Comparison of ENCODE assay signal across 19 cellular contexts in the genomic region with DNA sequence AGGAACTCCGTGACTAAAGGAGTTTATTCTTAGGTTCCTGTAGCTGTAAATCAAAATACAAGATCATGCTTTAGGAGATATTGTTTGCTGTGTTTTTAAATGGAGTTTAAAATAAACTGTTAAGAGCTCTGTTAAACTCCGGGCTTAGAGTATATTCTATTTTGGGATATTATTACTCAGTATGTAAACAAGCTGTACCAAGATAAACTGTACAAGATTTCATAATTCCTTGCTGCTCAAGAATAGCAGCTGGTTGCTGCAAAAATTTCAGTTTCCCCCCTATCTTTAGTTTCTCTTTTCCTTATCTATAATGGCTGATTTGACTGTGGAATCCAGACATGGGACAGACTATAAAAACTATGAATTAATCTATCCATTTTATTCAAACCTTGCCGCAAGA.
DNase-seq lines count a peak whose midpoint lies in the region; ATAC-seq, FAIRE-seq and TF ChIP-seq lines count a peak whose summit lies in the region.
"Had no signal": no experiment of that assay in that cellular context is flagged by ENCODE, and none has a peak within 500 bp of the region (broad histone marks: within the 10 kb centered on the region; RNA-seq: fewer than 3 reads in every experiment).

No MANE protein-coding gene starts in this region.

- H3K27ac Mint-ChIP-seq in activated CD4-positive, alpha-beta memory T cell treated with anti-CD3 and anti-CD28 coated beads for 36 hours: no peak overlapping the region
- H3K27ac Mint-ChIP-seq: activated B cell treated with CpG ODN at 0.5 μM for 24 hours; activated T-helper 2 cell treated with anti-CD3 and anti-CD28 coated beads, Interferon-gamma antibody, Interleukin-2, Interleukin-4, amounts not matched to agents 10 μg/mL and 5 μg/mL and 100 μg/mL, durations not matched to agents 14 hours and 24 hours and 36 hours; naive thymus-derived CD8-positive, alpha-beta T cell; T-helper 1 cell treated with Interleukin-12 subunit alpha and Interleukin-12 subunit beta and Interleukin-4 antibody, amounts not matched to agents 30 μg/mL and 1 μg/mL, for 36 hours had no signal

- DNase-seq in AG09309 (ENCODE audit: low read depth) (peak; percentile 3), RPMI7951 (ENCODE audit: low read depth) (peak; percentile 2), fibroblast of the aortic adventitia (ENCODE audit: low read depth) (peak; percentile 90), pancreas (no peak), NCI-H1092 (lab: John Stamatoyannopoulos, UW) (no peak), A172 (ENCODE audit: low spot score) (no peak)
- no peak for DNase-seq in activated CD4-positive, alpha-beta memory T cell treated with anti-CD3 and anti-CD28 coated beads for 36 hours
- DNase-seq: activated B cell treated with CpG ODN at 0.5 μM for 24 hours; activated CD8-positive, alpha-beta memory T cell treated with anti-CD3 and anti-CD28 coated beads for 24 hours; anterior cingulate cortex; Karpas-422; naive thymus-derived CD8-positive, alpha-beta T cell; NCI-H146; NCI-H345; SHP77 treated with DMSO at 0.1 percent for 48 hours had no signal

- H3K4me1 ChIP-seq in pancreas: no peaks in the 10 kb centered on the region

- no peaks in the 10 kb centered on the region for H3K9me3 ChIP-seq in pancreas

- TF ChIP-seq CTCF in AG09309 (IDR thresholded peaks at IDR 0.05; ENCODE audit: control insufficient read depth, insufficient read depth, low read depth, low read length, missing control alignments) (no peak), fibroblast of the aortic adventitia (IDR thresholded peaks at IDR 0.05; ENCODE audit: insufficient read depth, low read length) (no peak), pancreas (IDR thresholded peaks at IDR 0.05) (no peak)

- no peak overlapping the region for H3K4me3 Mint-ChIP-seq in activated CD4-positive, alpha-beta memory T cell treated with anti-CD3 and anti-CD28 coated beads for 36 hours
- H3K4me3 Mint-ChIP-seq: activated B cell treated with CpG ODN at 0.5 μM for 24 hours; naive thymus-derived CD8-positive, alpha-beta T cell; T-helper 1 cell treated with Interleukin-12 subunit alpha and Interleukin-12 subunit beta and Interleukin-4 antibody, amounts not matched to agents 30 μg/mL and 1 μg/mL, for 36 hours had no signal

- H3K36me3 Mint-ChIP-seq in activated CD4-positive, alpha-beta memory T cell treated with anti-CD3 and anti-CD28 coated beads for 36 hours: no peaks in the 10 kb centered on the region
- H3K36me3 Mint-ChIP-seq: naive thymus-derived CD8-positive, alpha-beta T cell had no signal

- no peaks in the 10 kb centered on the region for H3K4me1 Mint-ChIP-seq in activated CD4-positive, alpha-beta memory T cell treated with anti-CD3 and anti-CD28 coated beads for 36 hours (ENCODE audit: low read depth)
- H3K4me1 Mint-ChIP-seq: activated B cell treated with CpG ODN at 0.5 μM for 24 hours; naive thymus-derived CD8-positive, alpha-beta T cell had no signal

- intact Hi-C loops in pancreas (cut with DNase I): no loop called here
- intact Hi-C loops in activated CD4-positive, alpha-beta memory T cell treated with anti-CD3 and anti-CD28 coated beads for 36 hours (cut with micrococcal nuclease): no loop called here

- H3K36me3 ChIP-seq in pancreas: no peaks in the 10 kb centered on the region

- H3K27ac ChIP-seq in pancreas: peak overlapping the region in 1 of 4 donors; percentile 8

- no peak for FAIRE-seq in pancreas (lab: Jason Lieb, UNC)
- FAIRE-seq: GM12878 had no signal

- H3K4me3 ChIP-seq in AG09309 (ENCODE audit: control insufficient read depth, low read depth, low read length): no peak overlapping the region
- H3K4me3 ChIP-seq in fibroblast of the aortic adventitia (ENCODE audit: low read depth, low read length): no peak overlapping the region
- H3K4me3 ChIP-seq in pancreas: no peak overlapping the region
- H3K4me3 ChIP-seq: GM12878 had no signal

- CTCF ChIA-PET in activated CD4-positive, alpha-beta memory T cell treated with anti-CD3 and anti-CD28 coated beads for 36 hours (lab: Charles Lee): no interaction called here

- no peaks in the 10 kb centered on the region for H3K27me3 Mint-ChIP-seq in activated CD4-positive, alpha-beta memory T cell treated with anti-CD3 and anti-CD28 coated beads for 36 hours
- H3K27me3 Mint-ChIP-seq: activated B cell treated with CpG ODN at 0.5 μM for 24 hours had no signal

- 34 to 52% methylated on average over 3 of the region's 3 CpGs for WGBS in pancreas, 2 donors

- no peaks in the 10 kb centered on the region for H3K9me3 Mint-ChIP-seq in activated CD4-positive, alpha-beta memory T cell treated with anti-CD3 and anti-CD28 coated beads for 36 hours
- H3K9me3 Mint-ChIP-seq: activated T-helper 2 cell treated with anti-CD3 and anti-CD28 coated beads, Interferon-gamma antibody, Interleukin-2, Interleukin-4, amounts not matched to agents 10 μg/mL and 5 μg/mL and 100 μg/mL, durations not matched to agents 14 hours and 24 hours and 36 hours; T-helper 1 cell treated with Interleukin-12 subunit alpha and Interleukin-12 subunit beta and Interleukin-4 antibody, amounts not matched to agents 30 μg/mL and 1 μg/mL, for 36 hours had no signal

- POLR2A ChIA-PET in activated CD4-positive, alpha-beta memory T cell treated with anti-CD3 and anti-CD28 coated beads for 36 hours (lab: Charles Lee): no interaction called here

- ATAC-seq in pancreas (peak; percentile 91 to 97 (median 94)), HG03159 (IDR thresholded peaks at IDR 0.05; ENCODE audit: unreplicated experiment) (no peak)
- ATAC-seq: GM12878; naive thymus-derived CD8-positive, alpha-beta T cell had no signal

- H3K27me3 ChIP-seq in pancreas: no peaks in the 10 kb centered on the region

Comparison
In these comparisons a context has a peak if more than half of its experiments do, and no peak if none do; other contexts are left out.
1. DNase-seq: peak in AG09309 (single experiment), RPMI7951 (single experiment) and fibroblast of the aortic adventitia (single experiment); none in pancreas (0 of 6), NCI-H1092 (single experiment), A172 (single experiment) and activated CD4-positive, alpha-beta memory T cell treated with anti-CD3 and anti-CD28 coated beads for 36 hours (single experiment).